1 cellular context compared by ENCODE assay signal in the genomic region with DNA sequence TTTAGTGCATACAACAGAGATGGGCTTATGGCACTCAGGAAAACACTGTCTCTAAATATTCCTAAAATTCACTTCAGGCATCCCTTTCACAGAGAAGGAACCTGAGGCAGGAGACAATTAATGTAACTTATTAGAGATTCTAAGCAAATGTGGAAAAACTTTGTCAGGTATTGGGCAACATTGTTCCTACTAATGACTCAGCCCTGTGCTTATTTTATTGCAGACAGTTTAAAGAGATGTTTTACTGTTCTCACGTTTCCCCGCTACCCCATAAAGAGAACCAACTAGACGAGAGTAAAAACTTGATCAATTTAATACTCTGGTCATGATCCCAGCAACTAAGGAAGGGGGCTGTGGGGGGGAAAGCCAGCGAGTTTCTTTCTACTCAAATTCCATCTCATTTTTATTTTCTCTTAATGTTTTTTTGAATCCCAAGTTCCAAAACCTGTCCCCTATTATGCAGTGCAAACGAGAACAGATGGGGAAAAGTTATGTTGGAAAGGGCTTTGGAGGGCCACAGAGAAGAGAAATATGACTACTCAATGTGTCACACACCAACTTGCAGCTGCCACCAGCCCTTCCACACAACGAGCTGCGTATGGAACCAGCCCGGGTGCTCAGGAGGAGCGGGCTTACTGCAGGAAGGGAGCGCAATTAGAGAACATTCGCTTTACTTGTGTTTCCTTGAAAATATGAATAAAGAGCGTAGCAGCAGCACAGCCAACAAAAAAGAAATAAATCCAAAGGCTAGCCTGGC.
TF ChIP-seq lines count a peak whose summit lies in the region.

No MANE protein-coding gene starts in this region.

TF ChIP-seq in HCT116, 20 proteins besides CTCF, POLR2A, EP300 and RAD21 (continued from another document):
- TF ChIP-seq YY1 (IDR thresholded peaks at IDR 0.05; ENCODE audit: extremely low read depth, insufficient replicate concordance, low read depth, low read length) (no peak), EZH2phosphoT487 (IDR thresholded peaks at IDR 0.05; ENCODE audit: borderline replicate concordance) (no peak), TCF7L2 (IDR thresholded peaks at IDR 0.05; ENCODE audit: borderline replicate concordance, extremely low read depth, insufficient read depth, insufficient read length) (no peak), SP1 (IDR thresholded peaks at IDR 0.05; ENCODE audit: low read depth) (no peak), CEBPB (IDR thresholded peaks at IDR 0.05; ENCODE audit: low read depth) (peak; percentile 71), JUND (IDR thresholded peaks at IDR 0.05) (peak; percentile 34), ZFX (IDR thresholded peaks at IDR 0.05) (no peak), CBX3 (IDR thresholded peaks at IDR 0.05; ENCODE audit: low read depth) (no peak), EZH2 (IDR thresholded peaks at IDR 0.05) (no peak), SIN3A (IDR thresholded peaks at IDR 0.05; ENCODE audit: low read depth) (no peak)
- TF ChIP-seq, protein P1, sequence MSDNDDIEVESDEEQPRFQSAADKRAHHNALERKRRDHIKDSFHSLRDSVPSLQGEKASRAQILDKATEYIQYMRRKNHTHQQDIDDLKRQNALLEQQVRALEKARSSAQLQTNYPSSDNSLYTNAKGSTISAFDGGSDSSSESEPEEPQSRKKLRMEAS (IDR thresholded peaks at IDR 0.05), result no peak
- TF ChIP-seq, protein P2, sequence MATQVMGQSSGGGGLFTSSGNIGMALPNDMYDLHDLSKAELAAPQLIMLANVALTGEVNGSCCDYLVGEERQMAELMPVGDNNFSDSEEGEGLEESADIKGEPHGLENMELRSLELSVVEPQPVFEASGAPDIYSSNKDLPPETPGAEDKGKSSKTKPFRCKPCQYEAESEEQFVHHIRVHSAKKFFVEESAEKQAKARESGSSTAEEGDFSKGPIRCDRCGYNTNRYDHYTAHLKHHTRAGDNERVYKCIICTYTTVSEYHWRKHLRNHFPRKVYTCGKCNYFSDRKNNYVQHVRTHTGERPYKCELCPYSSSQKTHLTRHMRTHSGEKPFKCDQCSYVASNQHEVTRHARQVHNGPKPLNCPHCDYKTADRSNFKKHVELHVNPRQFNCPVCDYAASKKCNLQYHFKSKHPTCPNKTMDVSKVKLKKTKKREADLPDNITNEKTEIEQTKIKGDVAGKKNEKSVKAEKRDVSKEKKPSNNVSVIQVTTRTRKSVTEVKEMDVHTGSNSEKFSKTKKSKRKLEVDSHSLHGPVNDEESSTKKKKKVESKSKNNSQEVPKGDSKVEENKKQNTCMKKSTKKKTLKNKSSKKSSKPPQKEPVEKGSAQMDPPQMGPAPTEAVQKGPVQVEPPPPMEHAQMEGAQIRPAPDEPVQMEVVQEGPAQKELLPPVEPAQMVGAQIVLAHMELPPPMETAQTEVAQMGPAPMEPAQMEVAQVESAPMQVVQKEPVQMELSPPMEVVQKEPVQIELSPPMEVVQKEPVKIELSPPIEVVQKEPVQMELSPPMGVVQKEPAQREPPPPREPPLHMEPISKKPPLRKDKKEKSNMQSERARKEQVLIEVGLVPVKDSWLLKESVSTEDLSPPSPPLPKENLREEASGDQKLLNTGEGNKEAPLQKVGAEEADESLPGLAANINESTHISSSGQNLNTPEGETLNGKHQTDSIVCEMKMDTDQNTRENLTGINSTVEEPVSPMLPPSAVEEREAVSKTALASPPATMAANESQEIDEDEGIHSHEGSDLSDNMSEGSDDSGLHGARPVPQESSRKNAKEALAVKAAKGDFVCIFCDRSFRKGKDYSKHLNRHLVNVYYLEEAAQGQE (IDR thresholded peaks at IDR 0.05; ENCODE audit: low read depth), result no peak
- TF ChIP-seq, protein P3, sequence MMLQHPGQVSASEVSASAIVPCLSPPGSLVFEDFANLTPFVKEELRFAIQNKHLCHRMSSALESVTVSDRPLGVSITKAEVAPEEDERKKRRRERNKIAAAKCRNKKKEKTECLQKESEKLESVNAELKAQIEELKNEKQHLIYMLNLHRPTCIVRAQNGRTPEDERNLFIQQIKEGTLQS (IDR thresholded peaks at IDR 0.05), result no peak
